ENCODE assay signal across 9 cellular contexts in genomic region chr9:131642496-131643083, GRCh38.
DNase-seq lines count a peak whose midpoint lies in the region; FAIRE-seq and TF ChIP-seq lines count a peak whose summit lies in the region.
"Had no signal": no experiment of that assay in that cellular context is flagged by ENCODE, and none has a peak within 500 bp of the region (broad histone marks: within the 10 kb centered on the region; RNA-seq: fewer than 3 reads in every experiment).

No MANE protein-coding gene starts in this region.

- H3K27me3 ChIP-seq in dorsolateral prefrontal cortex (no peaks in the 10 kb centered on the region), subcutaneous abdominal adipose tissue (ENCODE audit: control insufficient read depth in 5 of 5, insufficient read depth in 4 of 5, low read length in 5 of 5) (no peaks in the 10 kb centered on the region)

- H3K36me3 ChIP-seq in subcutaneous abdominal adipose tissue (ENCODE audit: control insufficient read depth in 5 of 5, insufficient read depth in 5 of 5, low read length in 5 of 5): peaks cover 5 to 63% (median 51%) of the 10 kb centered on the region in 5 donors

- peaks cover 0 to 31% (median 28%) of the 10 kb centered on the region in 5 donors for H3K4me1 ChIP-seq in subcutaneous abdominal adipose tissue (ENCODE audit: control insufficient read depth in 5 of 5, insufficient read depth in 5 of 5, low read length in 5 of 5)

- peak overlapping the region in 1 of 4 donors; percentile 57 for H3K4me3 Mint-ChIP-seq in IgD-negative memory B cell

- H3K27ac ChIP-seq in dorsolateral prefrontal cortex: peak overlapping the region in 40 of 59 donors; percentile 7 to 86 (median 61)
- H3K27ac ChIP-seq in subcutaneous abdominal adipose tissue (ENCODE audit: low read depth, low read length): peak overlapping the region; percentile 72

- peak overlapping the region in 2 of 3 donors; percentile 73 to 82 for H3K27ac Mint-ChIP-seq in IgD-negative memory B cell

- H3K9me3 ChIP-seq in subcutaneous abdominal adipose tissue (ENCODE audit: control insufficient read depth in 5 of 5, low read length in 5 of 5): no peaks in the 10 kb centered on the region

- no peak for FAIRE-seq in RCC 7860 (lab: Jason Lieb, UNC)
- FAIRE-seq: HepG2 had no signal

- peak; percentile 70 for DNase-seq in activated CD8-positive, alpha-beta memory T cell treated with anti-CD3 and anti-CD28 coated beads for 24 hours
- no peak for DNase-seq in activated CD8-positive, alpha-beta memory T cell treated with anti-CD3 and anti-CD28 coated beads, Interleukin-2, amount 50 U/mL, for 4 hours
- no peak for DNase-seq in dorsolateral prefrontal cortex
- DNase-seq in NCI-H510A (lab: John Stamatoyannopoulos, UW): no peak
- DNase-seq in NCI-H2107 (lab: John Stamatoyannopoulos, UW): no peak
- DNase-seq in RCC 7860 (ENCODE audit: low spot score): no peak

- H3K36me3 Mint-ChIP-seq in IgD-negative memory B cell: no peaks in the 10 kb centered on the region

- peak overlapping the region in 1 of 5 donors; percentile 9 for H3K9ac ChIP-seq in subcutaneous abdominal adipose tissue (ENCODE audit: low read length in 5 of 5)

- H3K27me3 Mint-ChIP-seq in IgD-negative memory B cell: no peaks in the 10 kb centered on the region

- no peak for TF ChIP-seq CTCF in dorsolateral prefrontal cortex (IDR thresholded peaks at IDR 0.05 in 54 of 56, conservative IDR thresholded peaks at IDR 0.05 in 2 of 56; ENCODE audit: low read depth in 1 of 56, partially characterized antibody in 56 of 56)

- no peaks in the 10 kb centered on the region for H3K9me3 Mint-ChIP-seq in IgD-negative memory B cell

- intact Hi-C loops in dorsolateral prefrontal cortex (cut with DNase I): no loop called here

- peaks cover 18 to 32% (median 20%) of the 10 kb centered on the region in 3 donors for H3K4me1 Mint-ChIP-seq in IgD-negative memory B cell

- H3K4me3 ChIP-seq in dorsolateral prefrontal cortex: no peak overlapping the region
- no peak overlapping the region for H3K4me3 ChIP-seq in subcutaneous abdominal adipose tissue (ENCODE audit: low read depth in 1 of 5, low read length in 5 of 5)
